8 cellular contexts compared by ENCODE assay signal in the genomic region with DNA sequence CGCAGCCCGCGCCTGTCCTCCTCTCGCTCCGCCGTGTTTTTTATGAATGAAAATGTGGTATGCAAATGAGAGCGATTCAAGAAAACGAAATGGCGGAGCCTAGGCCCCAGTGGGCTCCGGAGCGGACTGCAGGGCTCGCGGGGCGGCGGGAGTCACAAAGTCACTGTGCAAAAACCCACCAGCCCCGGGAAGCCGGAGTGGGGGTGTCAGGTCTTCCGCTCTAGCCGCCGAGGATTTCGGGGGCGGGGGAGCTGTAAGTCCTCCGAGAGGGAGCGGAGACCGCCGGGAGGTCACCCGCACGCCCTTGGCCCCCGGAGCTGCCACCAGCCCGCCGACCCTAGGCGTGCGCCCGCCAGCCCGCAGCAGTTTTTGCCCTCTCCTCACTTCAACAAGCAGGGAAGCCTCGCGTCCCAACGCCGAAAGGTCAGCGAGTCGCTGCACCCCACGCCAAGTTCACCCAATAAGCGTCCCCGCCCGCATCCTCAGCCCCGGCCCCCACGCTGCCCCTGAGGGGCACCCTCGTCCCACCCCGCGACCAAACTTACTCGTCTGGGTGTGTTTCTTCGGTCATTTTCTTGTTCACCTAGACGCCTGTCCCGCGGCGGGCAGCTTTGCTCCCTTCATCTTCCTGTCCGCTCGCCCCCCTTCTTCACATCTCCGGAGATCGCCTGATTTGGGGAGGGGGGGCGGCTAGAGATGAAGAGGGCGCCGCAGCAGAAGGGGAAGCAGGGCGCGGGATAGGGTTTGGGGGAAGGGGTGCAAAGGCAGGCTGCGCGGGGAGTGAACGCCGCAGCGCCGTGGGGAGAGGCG. TPM values are rescaled to one million over a fixed set of nuclear protein-coding genes. Genes with fewer than 3 reads are reported as not detected.
DNase-seq lines count a peak whose midpoint lies in the region; ATAC-seq, FAIRE-seq and TF ChIP-seq lines count a peak whose summit lies in the region.

No MANE protein-coding gene starts in this region.

- peaks cover 11% of the 10 kb centered on the region for H3K4me1 Mint-ChIP-seq in activated CD4-positive, alpha-beta T cell treated with anti-CD3 and anti-CD28 coated beads for 36 hours
- peaks cover 21% of the 10 kb centered on the region for H3K4me1 Mint-ChIP-seq in dendritic cell treated with granulocyte-macrophage colony-stimulating factor and Interleukin-4, amounts not matched to agents 40 ng/mL and 50 ng/mL, for 4 days (ENCODE audit: low read depth)

- H3K4me3 Mint-ChIP-seq in activated CD4-positive, alpha-beta T cell treated with anti-CD3 and anti-CD28 coated beads for 36 hours = peak overlapping the region; percentile 85
- peak overlapping the region; percentile 87 for H3K4me3 Mint-ChIP-seq in dendritic cell treated with granulocyte-macrophage colony-stimulating factor and Interleukin-4, amounts not matched to agents 40 ng/mL and 50 ng/mL, for 4 days

- H3K27me3 Mint-ChIP-seq in activated CD4-positive, alpha-beta T cell treated with anti-CD3 and anti-CD28 coated beads for 36 hours = peaks cover 21% of the 10 kb centered on the region
- H3K27me3 Mint-ChIP-seq in dendritic cell treated with granulocyte-macrophage colony-stimulating factor and Interleukin-4, amounts not matched to agents 40 ng/mL and 50 ng/mL, for 4 days = peaks cover 40% of the 10 kb centered on the region

- H3K27ac Mint-ChIP-seq in activated CD4-positive, alpha-beta T cell treated with anti-CD3 and anti-CD28 coated beads for 36 hours = peak overlapping the region; percentile 70
- H3K27ac Mint-ChIP-seq in dendritic cell treated with granulocyte-macrophage colony-stimulating factor and Interleukin-4, amounts not matched to agents 40 ng/mL and 50 ng/mL, for 4 days = peak overlapping the region; percentile 87

- FAIRE-seq in H54 (lab: Jason Lieb, UNC) = no peak

- no peak for TF ChIP-seq CTCF in lower leg skin (IDR thresholded peaks at IDR 0.05)

- H3K4me3 ChIP-seq in lower leg skin (ENCODE audit: low read depth, poor library complexity, severe bottlenecking) = peak overlapping the region; percentile 99

- POLR2A ChIA-PET in activated CD4-positive, alpha-beta T cell treated with anti-CD3 and anti-CD28 coated beads for 36 hours (lab: Charles Lee) = interaction anchor here (0.7 kb wide), 1 partner anchor 193 kb away, joined by 3 read pairs; no protein-coding TSS in a partner anchor

- ATAC-seq in GM18498 (IDR thresholded peaks at IDR 0.05; ENCODE audit: unreplicated experiment) = peak; percentile 43
- ATAC-seq in HG02610 (IDR thresholded peaks at IDR 0.05; ENCODE audit: unreplicated experiment) = peak; percentile 35
- ATAC-seq in activated CD4-positive, alpha-beta T cell treated with anti-CD3 and anti-CD28 coated beads for 36 hours = peak; percentile 13

- H3K9me3 Mint-ChIP-seq in activated CD4-positive, alpha-beta T cell treated with anti-CD3 and anti-CD28 coated beads for 36 hours (ENCODE audit: low read depth) = no peaks in the 10 kb centered on the region
- no peaks in the 10 kb centered on the region for H3K9me3 Mint-ChIP-seq in dendritic cell treated with granulocyte-macrophage colony-stimulating factor and Interleukin-4, amounts not matched to agents 40 ng/mL and 50 ng/mL, for 4 days

- intact Hi-C loops in activated CD4-positive, alpha-beta T cell treated with anti-CD3 and anti-CD28 coated beads for 36 hours (cut with DNase I, micrococcal nuclease) = loop anchor here (1.0 to 5.0 kb wide), 16 partner anchors 49 to 1966 kb away; a partner anchor contains a TSS
- intact Hi-C loops in dendritic cell treated with granulocyte-macrophage colony-stimulating factor and Interleukin-4, amounts not matched to agents 40 ng/mL and 50 ng/mL, for 4 days (cut with micrococcal nuclease) = loop anchor here (5.0 kb wide), 1 partner anchor 154 kb away; no protein-coding TSS in a partner anchor
- intact Hi-C loops in lower leg skin (cut with DNase I; ENCODE audit: low total_unique reads) = no loop called here

- H3K36me3 Mint-ChIP-seq in activated CD4-positive, alpha-beta T cell treated with anti-CD3 and anti-CD28 coated beads for 36 hours (ENCODE audit: low read depth) = no peaks in the 10 kb centered on the region
- peaks cover 29% of the 10 kb centered on the region for H3K36me3 Mint-ChIP-seq in dendritic cell treated with granulocyte-macrophage colony-stimulating factor and Interleukin-4, amounts not matched to agents 40 ng/mL and 50 ng/mL, for 4 days (ENCODE audit: low read depth)

- TF ChIP-seq POLR2A in lower leg skin (IDR thresholded peaks at IDR 0.05) (no peak), H54 (IDR thresholded peaks at IDR 0.05; ENCODE audit: low read depth, low read length) (no peak)

- DNase-seq in NCI-H1105 (lab: John Stamatoyannopoulos, UW) = peak; percentile 46
- DNase-seq in activated CD4-positive, alpha-beta T cell treated with anti-CD3 and anti-CD28 coated beads for 36 hours = peak; percentile 64
- DNase-seq in lower leg skin (ENCODE audit: low spot score in 2 of 2) = peak; percentile 27 to 90
- peak in 2 of 3 donors; percentile 8 to 16 for DNase-seq in stimulated activated CD4-positive, alpha-beta T cell treated with anti-CD3 and anti-CD28 coated beads, TNF-alpha, amount 100 ng/mL, for 48 hours (ENCODE audit: low read depth in 3 of 3)
- no peak for DNase-seq in H54 (ENCODE audit: insufficient read length, low spot score)

- CTCF ChIA-PET in activated CD4-positive, alpha-beta T cell treated with anti-CD3 and anti-CD28 coated beads for 36 hours (lab: Charles Lee) = no interaction called here

- WGBS in lower leg skin, 2 donors = 0 to 1% methylated on average over 56 to 62 of the region's 72 CpGs

RNA-seq across cellular contexts. Expression of a gene that starts 0.8 kb away (rescaled TPM):
- total RNA-seq in activated CD4-positive, alpha-beta T cell treated with anti-CD3 and anti-CD28 coated beads for 36 hours = 1 to 10 TPM; 6.7 to 7.9 TPM
- total RNA-seq in lower leg skin = 10 to 100 TPM; 14.5 to 21.7 (median 16.6) TPM
